In genomic region chr2:240433973-240434727, GRCh38 we compare ENCODE assay signal across 8 cellular contexts. TPM values are rescaled to one million over a fixed set of nuclear protein-coding genes. Genes with fewer than 3 reads are reported as not detected.
DNase-seq lines count a peak whose midpoint lies in the region; ATAC-seq and TF ChIP-seq lines count a peak whose summit lies in the region.

No MANE protein-coding gene starts in this region.

- peaks cover 0 to 2% (median 0%) of the 10 kb centered on the region in 7 donors for H3K9me3 Mint-ChIP-seq in CD4-positive, CD25-positive, alpha-beta regulatory T cell
- H3K9me3 Mint-ChIP-seq in MCF 10A (ENCODE audit: unreplicated experiment): no peaks in the 10 kb centered on the region
- H3K9me3 Mint-ChIP-seq in stimulated activated naive CD8-positive, alpha-beta T cell treated with anti-CD3 and anti-CD28 coated beads, Interleukin-15, amount 100 ng/mL, for 72 hours: no peaks in the 10 kb centered on the region

- TSS peak; percentile 75 for BruUV-seq in MCF 10A (replicated peaks; lab: Mats Ljungman, UMichigan)

- CTCF ChIA-PET in MCF 10A (lab: Yijun Ruan, JAX): interaction anchor here (0.7 to 1.5 kb wide), 5 partner anchors 16 to 226 kb away, joined by 3 to 7 read pairs (median 4); no protein-coding TSS in a partner anchor

- H3K4me3 ChIP-seq in CD4-positive, CD25-positive, alpha-beta regulatory T cell (ENCODE audit: low read depth, low read length): no peak overlapping the region

- H3K36me3 Mint-ChIP-seq in CD4-positive, CD25-positive, alpha-beta regulatory T cell: no peaks in the 10 kb centered on the region
- no peaks in the 10 kb centered on the region for H3K36me3 Mint-ChIP-seq in MCF 10A (ENCODE audit: insufficient read depth, unreplicated experiment)

- H3K27ac Mint-ChIP-seq in CD4-positive, CD25-positive, alpha-beta regulatory T cell: peak overlapping the region in 1 of 3 donors; percentile 36
- H3K27ac Mint-ChIP-seq in MCF 10A (ENCODE audit: low read depth, unreplicated experiment): peak overlapping the region; percentile 86
- H3K27ac Mint-ChIP-seq in stimulated activated naive CD8-positive, alpha-beta T cell treated with anti-CD3 and anti-CD28 coated beads, Interleukin-15, amount 100 ng/mL, for 72 hours: peak overlapping the region in 1 of 2 donors; percentile 38

- H3K27ac ChIP-seq in CD4-positive, CD25-positive, alpha-beta regulatory T cell (ENCODE audit: insufficient read depth, low read length, poor library complexity, severe bottlenecking): no peak overlapping the region

- H3K27me3 Mint-ChIP-seq in CD4-positive, CD25-positive, alpha-beta regulatory T cell: peaks cover 17% of the 10 kb centered on the region
- no peaks in the 10 kb centered on the region for H3K27me3 Mint-ChIP-seq in MCF 10A (ENCODE audit: insufficient read depth, unreplicated experiment)
- peaks cover 47% of the 10 kb centered on the region for H3K27me3 Mint-ChIP-seq in stimulated activated naive CD8-positive, alpha-beta T cell treated with anti-CD3 and anti-CD28 coated beads, Interleukin-15, amount 100 ng/mL, for 72 hours

- no peak for DNase-seq in CD4-positive, CD25-positive, alpha-beta regulatory T cell
- DNase-seq in NCI-H460 (ENCODE audit: extremely low read depth, low read depth) (peak; percentile 82), MCF 10A (ENCODE audit: unreplicated experiment) (peak; percentile 98), kidney glomerular epithelial cell (lab: John Stamatoyannopoulos, UW) (peak; percentile 66), NCI-H510A (lab: John Stamatoyannopoulos, UW) (no peak)
- DNase-seq in stimulated activated naive CD8-positive, alpha-beta T cell treated with anti-CD3 and anti-CD28 coated beads, Interleukin-15, amount 100 ng/mL, for 72 hours: no peak

- peak overlapping the region; percentile 86 to 89 (median 88) for H3K4me3 Mint-ChIP-seq in CD4-positive, CD25-positive, alpha-beta regulatory T cell
- peak overlapping the region; percentile 85 for H3K4me3 Mint-ChIP-seq in MCF 10A (ENCODE audit: unreplicated experiment)
- H3K4me3 Mint-ChIP-seq in stimulated activated naive CD8-positive, alpha-beta T cell treated with anti-CD3 and anti-CD28 coated beads, Interleukin-15, amount 100 ng/mL, for 72 hours: peak overlapping the region; percentile 71 to 86

- POLR2A ChIA-PET in MCF 10A (lab: Yijun Ruan, JAX): interaction anchor here (0.5 to 5.7 kb wide), 15 partner anchors 16 to 240 kb away, joined by 3 to 65 read pairs (median 3); no protein-coding TSS in a partner anchor

- H3K4me1 Mint-ChIP-seq in CD4-positive, CD25-positive, alpha-beta regulatory T cell: peaks cover 0 to 13% (median 1%) of the 10 kb centered on the region in 4 donors
- H3K4me1 Mint-ChIP-seq in MCF 10A (ENCODE audit: insufficient read depth, unreplicated experiment): peaks cover 23% of the 10 kb centered on the region
- H3K4me1 Mint-ChIP-seq in stimulated activated naive CD8-positive, alpha-beta T cell treated with anti-CD3 and anti-CD28 coated beads, Interleukin-15, amount 100 ng/mL, for 72 hours: peaks cover 32% of the 10 kb centered on the region

- intact Hi-C loops in MCF 10A (cut with micrococcal nuclease): loop anchor here (1.0 to 10.0 kb wide), 4 partner anchors 47 to 369 kb away; no protein-coding TSS in a partner anchor

- ATAC-seq in CD4-positive, CD25-positive, alpha-beta regulatory T cell (ENCODE audit: low read depth in 2 of 2): no peak
- no peak for ATAC-seq in stimulated activated naive CD8-positive, alpha-beta T cell treated with anti-CD3 and anti-CD28 coated beads, Interleukin-15, amount 100 ng/mL, for 72 hours
- no peak for ATAC-seq in GM21528 (IDR thresholded peaks at IDR 0.05; ENCODE audit: low FRiP score, unreplicated experiment)
- ATAC-seq in HG02623 (IDR thresholded peaks at IDR 0.05; ENCODE audit: unreplicated experiment): no peak

- TF ChIP-seq CTCF in MCF 10A (IDR thresholded peaks at IDR 0.05; ENCODE audit: unreplicated experiment): no peak

- H3K36me3 ChIP-seq in CD4-positive, CD25-positive, alpha-beta regulatory T cell (ENCODE audit: control insufficient read depth, insufficient read depth, low read length): no peaks in the 10 kb centered on the region

- H3K9me3 ChIP-seq in CD4-positive, CD25-positive, alpha-beta regulatory T cell (ENCODE audit: control insufficient read depth in 2 of 2, low read length in 2 of 2): no peaks in the 10 kb centered on the region

- peaks cover 9% of the 10 kb centered on the region for H3K27me3 ChIP-seq in CD4-positive, CD25-positive, alpha-beta regulatory T cell (ENCODE audit: control insufficient read depth, insufficient read depth, low read length)

- peaks cover 20% of the 10 kb centered on the region for H3K4me1 ChIP-seq in CD4-positive, CD25-positive, alpha-beta regulatory T cell (ENCODE audit: control insufficient read depth, insufficient read depth, low read length, poor library complexity, severe bottlenecking)

RNA-seq across cellular contexts. Expression of gene GPC1, which starts 1.3 kb away (rescaled TPM):
- 0.91 TPM for total RNA-seq in CD4-positive, CD25-positive, alpha-beta regulatory T cell
- polyA plus RNA-seq in CD4-positive, CD25-positive, alpha-beta regulatory T cell: under 1 TPM; 0.06 to 0.48 (median 0.26) TPM
- 80.8 and 97.8 TPM in 2 replicates for total RNA-seq in NCI-H460 (2014; rRNA removed; shearing (Covaris generic))
- polyA plus RNA-seq in NCI-H460 (2014; cell fraction: nucleus; rRNA removed): 379 and 404 TPM in 2 replicates
- 36.9 and 38.9 TPM in 2 replicates for total RNA-seq in MCF 10A (2022)

Comparison
In these comparisons a context has a peak if more than half of its experiments do, and no peak if none do; other contexts are left out.
1. DNase-seq: peak in NCI-H460 (single experiment), MCF 10A (single experiment) and kidney glomerular epithelial cell (single experiment); none in CD4-positive, CD25-positive, alpha-beta regulatory T cell (0 of 3), stimulated activated naive CD8-positive, alpha-beta T cell treated with anti-CD3 and anti-CD28 coated beads, Interleukin-15, amount 100 ng/mL, for 72 hours (0 of 2) and NCI-H510A (single experiment).
2. RNA of gene GPC1, which starts 1.3 kb away (total RNA-seq): 80.8 to 97.8 TPM in NCI-H460 and 36.9 to 38.9 TPM in MCF 10A; 0.91 TPM in CD4-positive, CD25-positive, alpha-beta regulatory T cell (single experiment); every median in the first group is over 10 times any median in the second.
3. Peak in every context shown above with its lines, with median percentiles within 50 percentile points of each other: H3K4me3 Mint-ChIP-seq.